ENCODE assay signal across 1 cellular context in genomic region chr3:67109651-67110204, GRCh38.
TF ChIP-seq lines count a peak whose summit lies in the region.

No MANE protein-coding gene starts in this region.

TF ChIP-seq in K562, 482 proteins besides CTCF, POLR2A, EP300 and RAD21 (continued from another document):
- TF ChIP-seq TEAD4 (IDR thresholded peaks at IDR 0.05; ENCODE audit: low read length) (no peak), TEAD4 (CRISPR knock-in tag; IDR thresholded peaks at IDR 0.05; ENCODE audit: borderline replicate concordance) (no peak)
- TF ChIP-seq, protein P1, sequence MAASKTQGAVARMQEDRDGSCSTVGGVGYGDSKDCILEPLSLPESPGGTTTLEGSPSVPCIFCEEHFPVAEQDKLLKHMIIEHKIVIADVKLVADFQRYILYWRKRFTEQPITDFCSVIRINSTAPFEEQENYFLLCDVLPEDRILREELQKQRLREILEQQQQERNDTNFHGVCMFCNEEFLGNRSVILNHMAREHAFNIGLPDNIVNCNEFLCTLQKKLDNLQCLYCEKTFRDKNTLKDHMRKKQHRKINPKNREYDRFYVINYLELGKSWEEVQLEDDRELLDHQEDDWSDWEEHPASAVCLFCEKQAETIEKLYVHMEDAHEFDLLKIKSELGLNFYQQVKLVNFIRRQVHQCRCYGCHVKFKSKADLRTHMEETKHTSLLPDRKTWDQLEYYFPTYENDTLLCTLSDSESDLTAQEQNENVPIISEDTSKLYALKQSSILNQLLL (CRISPR knock-in tag; IDR thresholded peaks at IDR 0.05; ENCODE audit: borderline replicate concordance), result no peak
TF ChIP-seq in K562: peak in this region for 0.
